Comparison of ENCODE assay signal across 1 cellular context in the genomic region with DNA sequence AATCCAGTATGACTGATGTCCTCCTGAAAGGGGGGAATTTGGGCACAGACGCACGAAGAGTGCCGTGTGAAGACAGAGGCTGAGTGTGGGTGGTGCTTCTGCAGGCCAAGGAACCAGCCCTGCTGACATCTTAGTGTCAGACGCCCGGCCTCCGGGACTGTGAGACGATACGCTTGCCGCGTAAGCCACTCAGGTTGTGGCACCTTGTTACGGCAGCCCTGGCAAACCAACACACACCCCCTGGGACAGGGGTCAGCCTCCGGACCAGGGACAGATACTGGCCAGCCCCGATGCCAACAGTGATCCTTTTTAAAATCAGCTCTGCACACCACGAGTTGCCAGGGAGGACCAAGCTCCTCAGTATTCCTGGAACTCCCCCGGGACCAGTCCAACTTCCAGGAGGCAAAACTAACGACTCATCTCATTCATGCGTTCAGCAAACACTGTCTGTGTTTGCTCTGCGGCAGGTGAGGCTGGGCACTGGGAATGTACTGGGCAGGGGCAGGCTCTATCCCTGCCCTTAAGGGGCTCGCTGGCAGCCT.
TF ChIP-seq lines count a peak whose summit lies in the region.

No MANE protein-coding gene starts in this region.

TF ChIP-seq in HepG2, 621 proteins besides CTCF, POLR2A, EP300 and RAD21 (continued from another document and continues in another):
- TF ChIP-seq, protein P1, sequence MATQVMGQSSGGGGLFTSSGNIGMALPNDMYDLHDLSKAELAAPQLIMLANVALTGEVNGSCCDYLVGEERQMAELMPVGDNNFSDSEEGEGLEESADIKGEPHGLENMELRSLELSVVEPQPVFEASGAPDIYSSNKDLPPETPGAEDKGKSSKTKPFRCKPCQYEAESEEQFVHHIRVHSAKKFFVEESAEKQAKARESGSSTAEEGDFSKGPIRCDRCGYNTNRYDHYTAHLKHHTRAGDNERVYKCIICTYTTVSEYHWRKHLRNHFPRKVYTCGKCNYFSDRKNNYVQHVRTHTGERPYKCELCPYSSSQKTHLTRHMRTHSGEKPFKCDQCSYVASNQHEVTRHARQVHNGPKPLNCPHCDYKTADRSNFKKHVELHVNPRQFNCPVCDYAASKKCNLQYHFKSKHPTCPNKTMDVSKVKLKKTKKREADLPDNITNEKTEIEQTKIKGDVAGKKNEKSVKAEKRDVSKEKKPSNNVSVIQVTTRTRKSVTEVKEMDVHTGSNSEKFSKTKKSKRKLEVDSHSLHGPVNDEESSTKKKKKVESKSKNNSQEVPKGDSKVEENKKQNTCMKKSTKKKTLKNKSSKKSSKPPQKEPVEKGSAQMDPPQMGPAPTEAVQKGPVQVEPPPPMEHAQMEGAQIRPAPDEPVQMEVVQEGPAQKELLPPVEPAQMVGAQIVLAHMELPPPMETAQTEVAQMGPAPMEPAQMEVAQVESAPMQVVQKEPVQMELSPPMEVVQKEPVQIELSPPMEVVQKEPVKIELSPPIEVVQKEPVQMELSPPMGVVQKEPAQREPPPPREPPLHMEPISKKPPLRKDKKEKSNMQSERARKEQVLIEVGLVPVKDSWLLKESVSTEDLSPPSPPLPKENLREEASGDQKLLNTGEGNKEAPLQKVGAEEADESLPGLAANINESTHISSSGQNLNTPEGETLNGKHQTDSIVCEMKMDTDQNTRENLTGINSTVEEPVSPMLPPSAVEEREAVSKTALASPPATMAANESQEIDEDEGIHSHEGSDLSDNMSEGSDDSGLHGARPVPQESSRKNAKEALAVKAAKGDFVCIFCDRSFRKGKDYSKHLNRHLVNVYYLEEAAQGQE (IDR thresholded peaks at IDR 0.05; ENCODE audit: borderline replicate concordance in 1 of 2, low read depth in 1 of 2, low read length in 2 of 2) = no peak
- TF ChIP-seq PHF21A (CRISPR knock-in tag; IDR thresholded peaks at IDR 0.05) = 0 out of 2 replicates have a peak, but pooled peaks have one; percentile 32
- no peak for TF ChIP-seq ZNF282 (IDR thresholded peaks at IDR 0.05; ENCODE audit: partially characterized antibody)
- no peak for TF ChIP-seq ZBTB39 (CRISPR knock-in tag; IDR thresholded peaks at IDR 0.05)
- no peak for TF ChIP-seq ZNF317 (CRISPR knock-in tag; IDR thresholded peaks at IDR 0.05)
- no peak for TF ChIP-seq ZNF292 (CRISPR knock-in tag; IDR thresholded peaks at IDR 0.05; ENCODE audit: borderline replicate concordance, low read depth)
- TF ChIP-seq SOX5 (CRISPR knock-in tag; IDR thresholded peaks at IDR 0.05; ENCODE audit: borderline replicate concordance) = no peak
- TF ChIP-seq ZFP82 (CRISPR knock-in tag; IDR thresholded peaks at IDR 0.05; ENCODE audit: borderline replicate concordance) = no peak
- no peak for TF ChIP-seq KDM3A (CRISPR knock-in tag; IDR thresholded peaks at IDR 0.05; ENCODE audit: low read depth)
- TF ChIP-seq ZNF280D (CRISPR knock-in tag; IDR thresholded peaks at IDR 0.05) = no peak
- peak; percentile 40; the same call in 1 of the 2 replicates for TF ChIP-seq ZNF574 (CRISPR knock-in tag; IDR thresholded peaks at IDR 0.05)
- no peak for TF ChIP-seq FOXM1 (CRISPR knock-in tag; IDR thresholded peaks at IDR 0.05)
- no peak for TF ChIP-seq SMYD3 (CRISPR knock-in tag; IDR thresholded peaks at IDR 0.05)
- TF ChIP-seq, protein P2, sequence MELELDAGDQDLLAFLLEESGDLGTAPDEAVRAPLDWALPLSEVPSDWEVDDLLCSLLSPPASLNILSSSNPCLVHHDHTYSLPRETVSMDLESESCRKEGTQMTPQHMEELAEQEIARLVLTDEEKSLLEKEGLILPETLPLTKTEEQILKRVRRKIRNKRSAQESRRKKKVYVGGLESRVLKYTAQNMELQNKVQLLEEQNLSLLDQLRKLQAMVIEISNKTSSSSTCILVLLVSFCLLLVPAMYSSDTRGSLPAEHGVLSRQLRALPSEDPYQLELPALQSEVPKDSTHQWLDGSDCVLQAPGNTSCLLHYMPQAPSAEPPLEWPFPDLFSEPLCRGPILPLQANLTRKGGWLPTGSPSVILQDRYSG (CRISPR knock-in tag; IDR thresholded peaks at IDR 0.05) = no peak
- TF ChIP-seq HCFC1 (IDR thresholded peaks at IDR 0.05; ENCODE audit: low read depth, low read length) = no peak
- TF ChIP-seq GATAD2A (CRISPR knock-in tag; IDR thresholded peaks at IDR 0.05) = peak; percentile 56; the same call in 1 of the 2 replicates
- TF ChIP-seq SKIL (CRISPR knock-in tag; IDR thresholded peaks at IDR 0.05; ENCODE audit: borderline replicate concordance) = no peak
- TF ChIP-seq, protein P3, sequence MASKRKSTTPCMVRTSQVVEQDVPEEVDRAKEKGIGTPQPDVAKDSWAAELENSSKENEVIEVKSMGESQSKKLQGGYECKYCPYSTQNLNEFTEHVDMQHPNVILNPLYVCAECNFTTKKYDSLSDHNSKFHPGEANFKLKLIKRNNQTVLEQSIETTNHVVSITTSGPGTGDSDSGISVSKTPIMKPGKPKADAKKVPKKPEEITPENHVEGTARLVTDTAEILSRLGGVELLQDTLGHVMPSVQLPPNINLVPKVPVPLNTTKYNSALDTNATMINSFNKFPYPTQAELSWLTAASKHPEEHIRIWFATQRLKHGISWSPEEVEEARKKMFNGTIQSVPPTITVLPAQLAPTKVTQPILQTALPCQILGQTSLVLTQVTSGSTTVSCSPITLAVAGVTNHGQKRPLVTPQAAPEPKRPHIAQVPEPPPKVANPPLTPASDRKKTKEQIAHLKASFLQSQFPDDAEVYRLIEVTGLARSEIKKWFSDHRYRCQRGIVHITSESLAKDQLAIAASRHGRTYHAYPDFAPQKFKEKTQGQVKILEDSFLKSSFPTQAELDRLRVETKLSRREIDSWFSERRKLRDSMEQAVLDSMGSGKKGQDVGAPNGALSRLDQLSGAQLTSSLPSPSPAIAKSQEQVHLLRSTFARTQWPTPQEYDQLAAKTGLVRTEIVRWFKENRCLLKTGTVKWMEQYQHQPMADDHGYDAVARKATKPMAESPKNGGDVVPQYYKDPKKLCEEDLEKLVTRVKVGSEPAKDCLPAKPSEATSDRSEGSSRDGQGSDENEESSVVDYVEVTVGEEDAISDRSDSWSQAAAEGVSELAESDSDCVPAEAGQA (IDR thresholded peaks at IDR 0.05; ENCODE audit: low read depth) = no peak
- TF ChIP-seq, protein P3 (CRISPR knock-in tag; IDR thresholded peaks at IDR 0.05; ENCODE audit: borderline replicate concordance) = no peak
- TF ChIP-seq, protein P4, sequence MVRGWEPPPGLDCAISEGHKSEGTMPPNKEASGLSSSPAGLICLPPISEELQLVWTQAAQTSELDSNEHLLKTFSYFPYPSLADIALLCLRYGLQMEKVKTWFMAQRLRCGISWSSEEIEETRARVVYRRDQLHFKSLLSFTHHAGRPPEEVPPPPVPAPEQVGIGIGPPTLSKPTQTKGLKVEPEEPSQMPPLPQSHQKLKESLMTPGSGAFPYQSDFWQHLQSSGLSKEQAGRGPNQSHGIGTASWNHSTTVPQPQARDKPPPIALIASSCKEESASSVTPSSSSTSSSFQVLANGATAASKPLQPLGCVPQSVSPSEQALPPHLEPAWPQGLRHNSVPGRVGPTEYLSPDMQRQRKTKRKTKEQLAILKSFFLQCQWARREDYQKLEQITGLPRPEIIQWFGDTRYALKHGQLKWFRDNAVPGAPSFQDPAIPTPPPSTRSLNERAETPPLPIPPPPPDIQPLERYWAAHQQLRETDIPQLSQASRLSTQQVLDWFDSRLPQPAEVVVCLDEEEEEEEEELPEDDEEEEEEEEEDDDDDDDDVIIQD (CRISPR knock-in tag; IDR thresholded peaks at IDR 0.05; ENCODE audit: low read depth) = no peak
- peak; percentile 19; the same call in 1 of the 2 replicates for TF ChIP-seq ZFY (CRISPR knock-in tag; IDR thresholded peaks at IDR 0.05)
- TF ChIP-seq ZSCAN30 (CRISPR knock-in tag; IDR thresholded peaks at IDR 0.05) = no peak
- no peak for TF ChIP-seq JDP2 (CRISPR knock-in tag; IDR thresholded peaks at IDR 0.05; ENCODE audit: borderline replicate concordance)
- TF ChIP-seq FOXC1 (CRISPR knock-in tag; IDR thresholded peaks at IDR 0.05; ENCODE audit: borderline replicate concordance) = no peak
- TF ChIP-seq FOXO4 (CRISPR knock-in tag; conservative IDR thresholded peaks at IDR 0.05) = no peak
